In the genomic region with DNA sequence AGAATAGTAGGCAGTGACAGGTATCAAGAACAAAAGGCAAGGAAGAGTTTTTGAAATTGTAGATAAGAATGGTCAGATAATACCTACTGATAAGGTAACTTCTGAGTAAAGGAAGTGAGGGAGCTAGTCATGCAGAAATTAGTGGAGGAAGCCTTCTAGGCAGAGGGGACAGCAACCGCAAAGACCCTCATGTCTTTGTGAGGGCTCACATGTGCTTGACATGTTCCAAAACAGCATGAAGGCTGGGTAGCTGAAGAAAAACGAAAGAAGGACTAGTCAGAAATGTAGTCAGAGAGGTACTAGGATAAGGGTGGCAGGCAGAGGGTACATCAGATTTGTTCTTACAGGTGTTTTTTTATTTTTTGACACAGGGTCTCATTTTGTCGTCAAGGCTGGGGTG, we compare ENCODE assay signal across 1 cellular context.
TF ChIP-seq lines count a peak whose summit lies in the region.

No MANE protein-coding gene starts in this region.

TF ChIP-seq in K562, 482 proteins besides CTCF, POLR2A, EP300 and RAD21:
- TF ChIP-seq FOXK1 (CRISPR knock-in tag; IDR thresholded peaks at IDR 0.05; ENCODE audit: borderline replicate concordance), result no peak
- TF ChIP-seq, protein P1, sequence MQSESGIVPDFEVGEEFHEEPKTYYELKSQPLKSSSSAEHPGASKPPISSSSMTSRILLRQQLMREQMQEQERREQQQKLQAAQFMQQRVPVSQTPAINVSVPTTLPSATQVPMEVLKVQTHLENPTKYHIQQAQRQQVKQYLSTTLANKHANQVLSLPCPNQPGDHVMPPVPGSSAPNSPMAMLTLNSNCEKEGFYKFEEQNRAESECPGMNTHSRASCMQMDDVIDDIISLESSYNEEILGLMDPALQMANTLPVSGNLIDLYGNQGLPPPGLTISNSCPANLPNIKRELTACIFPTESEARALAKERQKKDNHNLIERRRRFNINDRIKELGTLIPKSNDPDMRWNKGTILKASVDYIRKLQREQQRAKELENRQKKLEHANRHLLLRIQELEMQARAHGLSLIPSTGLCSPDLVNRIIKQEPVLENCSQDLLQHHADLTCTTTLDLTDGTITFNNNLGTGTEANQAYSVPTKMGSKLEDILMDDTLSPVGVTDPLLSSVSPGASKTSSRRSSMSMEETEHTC (IDR thresholded peaks at IDR 0.05), result no peak
- TF ChIP-seq, protein P2, sequence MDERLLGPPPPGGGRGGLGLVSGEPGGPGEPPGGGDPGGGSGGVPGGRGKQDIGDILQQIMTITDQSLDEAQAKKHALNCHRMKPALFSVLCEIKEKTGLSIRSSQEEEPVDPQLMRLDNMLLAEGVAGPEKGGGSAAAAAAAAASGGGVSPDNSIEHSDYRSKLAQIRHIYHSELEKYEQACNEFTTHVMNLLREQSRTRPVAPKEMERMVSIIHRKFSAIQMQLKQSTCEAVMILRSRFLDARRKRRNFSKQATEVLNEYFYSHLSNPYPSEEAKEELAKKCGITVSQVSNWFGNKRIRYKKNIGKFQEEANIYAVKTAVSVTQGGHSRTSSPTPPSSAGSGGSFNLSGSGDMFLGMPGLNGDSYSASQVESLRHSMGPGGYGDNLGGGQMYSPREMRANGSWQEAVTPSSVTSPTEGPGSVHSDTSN (CRISPR knock-in tag; IDR thresholded peaks at IDR 0.05; ENCODE audit: low read depth), result no peak
- TF ChIP-seq, protein P2 (tag; conservative IDR thresholded peaks at IDR 0.05; ENCODE audit: low read depth), result no peak
- TF ChIP-seq GABPB1 (CRISPR knock-in tag; IDR thresholded peaks at IDR 0.05), result no peak
- TF ChIP-seq SMARCC2 (IDR thresholded peaks at IDR 0.05; ENCODE audit: low read depth), result no peak
- TF ChIP-seq ZNF589 (CRISPR knock-in tag; IDR thresholded peaks at IDR 0.05; ENCODE audit: low read depth), result no peak
- TF ChIP-seq, protein P3, sequence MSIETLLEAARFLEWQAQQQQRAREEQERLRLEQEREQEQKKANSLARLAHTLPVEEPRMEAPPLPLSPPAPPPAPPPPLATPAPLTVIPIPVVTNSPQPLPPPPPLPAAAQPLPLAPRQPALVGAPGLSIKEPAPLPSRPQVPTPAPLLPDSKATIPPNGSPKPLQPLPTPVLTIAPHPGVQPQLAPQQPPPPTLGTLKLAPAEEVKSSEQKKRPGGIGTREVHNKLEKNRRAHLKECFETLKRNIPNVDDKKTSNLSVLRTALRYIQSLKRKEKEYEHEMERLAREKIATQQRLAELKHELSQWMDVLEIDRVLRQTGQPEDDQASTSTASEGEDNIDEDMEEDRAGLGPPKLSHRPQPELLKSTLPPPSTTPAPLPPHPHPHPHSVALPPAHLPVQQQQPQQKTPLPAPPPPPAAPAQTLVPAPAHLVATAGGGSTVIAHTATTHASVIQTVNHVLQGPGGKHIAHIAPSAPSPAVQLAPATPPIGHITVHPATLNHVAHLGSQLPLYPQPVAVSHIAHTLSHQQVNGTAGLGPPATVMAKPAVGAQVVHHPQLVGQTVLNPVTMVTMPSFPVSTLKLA (conservative IDR thresholded peaks at IDR 0.05), result no peak
- TF ChIP-seq NCOA1 (IDR thresholded peaks at IDR 0.05; ENCODE audit: low read depth), result no peak
- TF ChIP-seq, protein P4, sequence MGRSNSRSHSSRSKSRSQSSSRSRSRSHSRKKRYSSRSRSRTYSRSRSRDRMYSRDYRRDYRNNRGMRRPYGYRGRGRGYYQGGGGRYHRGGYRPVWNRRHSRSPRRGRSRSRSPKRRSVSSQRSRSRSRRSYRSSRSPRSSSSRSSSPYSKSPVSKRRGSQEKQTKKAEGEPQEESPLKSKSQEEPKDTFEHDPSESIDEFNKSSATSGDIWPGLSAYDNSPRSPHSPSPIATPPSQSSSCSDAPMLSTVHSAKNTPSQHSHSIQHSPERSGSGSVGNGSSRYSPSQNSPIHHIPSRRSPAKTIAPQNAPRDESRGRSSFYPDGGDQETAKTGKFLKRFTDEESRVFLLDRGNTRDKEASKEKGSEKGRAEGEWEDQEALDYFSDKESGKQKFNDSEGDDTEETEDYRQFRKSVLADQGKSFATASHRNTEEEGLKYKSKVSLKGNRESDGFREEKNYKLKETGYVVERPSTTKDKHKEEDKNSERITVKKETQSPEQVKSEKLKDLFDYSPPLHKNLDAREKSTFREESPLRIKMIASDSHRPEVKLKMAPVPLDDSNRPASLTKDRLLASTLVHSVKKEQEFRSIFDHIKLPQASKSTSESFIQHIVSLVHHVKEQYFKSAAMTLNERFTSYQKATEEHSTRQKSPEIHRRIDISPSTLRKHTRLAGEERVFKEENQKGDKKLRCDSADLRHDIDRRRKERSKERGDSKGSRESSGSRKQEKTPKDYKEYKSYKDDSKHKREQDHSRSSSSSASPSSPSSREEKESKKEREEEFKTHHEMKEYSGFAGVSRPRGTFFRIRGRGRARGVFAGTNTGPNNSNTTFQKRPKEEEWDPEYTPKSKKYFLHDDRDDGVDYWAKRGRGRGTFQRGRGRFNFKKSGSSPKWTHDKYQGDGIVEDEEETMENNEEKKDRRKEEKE (IDR thresholded peaks at IDR 0.05; ENCODE audit: borderline replicate concordance in 1 of 2, control insufficient read depth in 1 of 2, low read depth in 2 of 2, low read length in 1 of 2), result no peak
- no peak for TF ChIP-seq DMBX1 (CRISPR knock-in tag; IDR thresholded peaks at IDR 0.05; ENCODE audit: borderline replicate concordance)
- no peak for TF ChIP-seq NRF1 (conservative IDR thresholded peaks at IDR 0.05 in 1 of 2, IDR thresholded peaks at IDR 0.05 in 1 of 2)
- TF ChIP-seq MYNN (IDR thresholded peaks at IDR 0.05), result no peak
- no peak for TF ChIP-seq MYNN (CRISPR knock-in tag; IDR thresholded peaks at IDR 0.05)
- TF ChIP-seq FOXP1 (CRISPR knock-in tag; IDR thresholded peaks at IDR 0.05), result no peak
- TF ChIP-seq, protein P5, sequence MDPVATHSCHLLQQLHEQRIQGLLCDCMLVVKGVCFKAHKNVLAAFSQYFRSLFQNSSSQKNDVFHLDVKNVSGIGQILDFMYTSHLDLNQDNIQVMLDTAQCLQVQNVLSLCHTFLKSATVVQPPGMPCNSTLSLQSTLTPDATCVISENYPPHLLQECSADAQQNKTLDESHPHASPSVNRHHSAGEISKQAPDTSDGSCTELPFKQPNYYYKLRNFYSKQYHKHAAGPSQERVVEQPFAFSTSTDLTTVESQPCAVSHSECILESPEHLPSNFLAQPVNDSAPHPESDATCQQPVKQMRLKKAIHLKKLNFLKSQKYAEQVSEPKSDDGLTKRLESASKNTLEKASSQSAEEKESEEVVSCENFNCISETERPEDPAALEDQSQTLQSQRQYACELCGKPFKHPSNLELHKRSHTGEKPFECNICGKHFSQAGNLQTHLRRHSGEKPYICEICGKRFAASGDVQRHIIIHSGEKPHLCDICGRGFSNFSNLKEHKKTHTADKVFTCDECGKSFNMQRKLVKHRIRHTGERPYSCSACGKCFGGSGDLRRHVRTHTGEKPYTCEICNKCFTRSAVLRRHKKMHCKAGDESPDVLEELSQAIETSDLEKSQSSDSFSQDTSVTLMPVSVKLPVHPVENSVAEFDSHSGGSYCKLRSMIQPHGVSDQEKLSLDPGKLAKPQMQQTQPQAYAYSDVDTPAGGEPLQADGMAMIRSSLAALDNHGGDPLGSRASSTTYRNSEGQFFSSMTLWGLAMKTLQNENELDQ (CRISPR knock-in tag; IDR thresholded peaks at IDR 0.05; ENCODE audit: borderline replicate concordance), result no peak
- TF ChIP-seq LARP7 (IDR thresholded peaks at IDR 0.05), result no peak
- TF ChIP-seq ZBTB9 (CRISPR knock-in tag; IDR thresholded peaks at IDR 0.05), result no peak
- no peak for TF ChIP-seq ZNF311 (CRISPR knock-in tag; IDR thresholded peaks at IDR 0.05)
- no peak for TF ChIP-seq MEF2A (IDR thresholded peaks at IDR 0.05; ENCODE audit: control insufficient read depth, low read depth, low read length)
- TF ChIP-seq ZNF668 (CRISPR knock-in tag; IDR thresholded peaks at IDR 0.05), result no peak
- TF ChIP-seq HCFC1 (IDR thresholded peaks at IDR 0.05; ENCODE audit: low read depth, low read length), result no peak
TF ChIP-seq in K562: peak in this region for 0.
